Comparison of ENCODE assay signal across 12 cellular contexts in the genomic region with DNA sequence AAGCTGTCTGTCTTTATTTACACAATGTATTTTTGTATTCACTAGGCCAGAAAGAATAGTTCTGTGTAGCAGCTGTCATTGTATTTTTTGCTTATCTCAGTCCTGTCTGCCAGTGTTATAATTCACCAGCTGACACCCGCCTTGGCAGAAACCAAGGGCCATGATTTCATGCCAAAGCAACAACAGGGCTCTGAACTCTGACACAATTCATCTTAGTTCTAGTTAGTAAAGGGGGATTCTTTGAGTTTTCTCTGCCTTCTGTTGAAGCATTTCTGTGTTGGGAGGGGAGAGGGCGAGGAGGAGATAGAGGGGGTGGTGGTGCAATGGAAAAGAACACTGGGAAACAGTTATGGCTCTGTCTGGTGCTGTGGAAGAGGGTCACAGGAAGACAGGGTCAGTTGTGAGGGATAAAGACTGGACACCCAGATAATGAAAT.
DNase-seq lines count a peak whose midpoint lies in the region; ATAC-seq, FAIRE-seq and TF ChIP-seq lines count a peak whose summit lies in the region.
"Had no signal": no experiment of that assay in that cellular context is flagged by ENCODE, and none has a peak within 500 bp of the region (broad histone marks: within the 10 kb centered on the region; RNA-seq: fewer than 3 reads in every experiment).

No MANE protein-coding gene starts in this region.

- no peaks in the 10 kb centered on the region for H3K36me3 ChIP-seq in CD4-positive, alpha-beta memory T cell (ENCODE audit: insufficient read depth, low read length)

- no peaks in the 10 kb centered on the region for H3K27me3 Mint-ChIP-seq in CD4-positive, alpha-beta memory T cell

- no peaks in the 10 kb centered on the region for H3K36me3 Mint-ChIP-seq in CD4-positive, alpha-beta memory T cell
- H3K36me3 Mint-ChIP-seq: natural killer cell had no signal

- no peak overlapping the region for H3K27ac ChIP-seq in CD4-positive, alpha-beta memory T cell (ENCODE audit: low read depth, low read length)

- ATAC-seq in left ventricle myocardium superior (peak; percentile 97), sciatic nerve (peak; percentile 80), HG03439 (IDR thresholded peaks at IDR 0.05; ENCODE audit: unreplicated experiment) (no peak)
- ATAC-seq: natural killer cell had no signal

- no peak overlapping the region for H3K27ac Mint-ChIP-seq in CD4-positive, alpha-beta memory T cell
- H3K27ac Mint-ChIP-seq: natural killer cell; T-helper 2 cell treated with Interferon-gamma antibody and Interleukin-4, amounts not matched to agents 5 μg/mL and 100 μg/mL, for 36 hours had no signal

- POLR2A ChIA-PET in CD4-positive, alpha-beta memory T cell (lab: Charles Lee; ENCODE audit: partially characterized antibody), result no interaction called here

- no peak overlapping the region for H3K4me3 Mint-ChIP-seq in CD4-positive, alpha-beta memory T cell
- H3K4me3 Mint-ChIP-seq: natural killer cell; T-helper 2 cell treated with Interferon-gamma antibody and Interleukin-4, amounts not matched to agents 5 μg/mL and 100 μg/mL, for 36 hours had no signal

- H3K27me3 ChIP-seq in CD4-positive, alpha-beta memory T cell (ENCODE audit: insufficient read depth, low read length), result no peaks in the 10 kb centered on the region

- TF ChIP-seq POLR2A in GM12892 (IDR thresholded peaks at IDR 0.05; ENCODE audit: low read depth, low read length), result no peak

- no peak for FAIRE-seq in GM12892 (lab: Jason Lieb, UNC)

- H3K4me1 ChIP-seq in CD4-positive, alpha-beta memory T cell (ENCODE audit: insufficient read depth, low read length), result no peaks in the 10 kb centered on the region

- H3K4me1 Mint-ChIP-seq in CD4-positive, alpha-beta memory T cell, result no peaks in the 10 kb centered on the region
- H3K4me1 Mint-ChIP-seq: natural killer cell had no signal

- intact Hi-C loops in left ventricle myocardium superior (cut with micrococcal nuclease) (no loop called here), sciatic nerve (cut with DNase I) (no loop called here)
- intact Hi-C loops in CD4-positive, alpha-beta memory T cell (cut with micrococcal nuclease), result no loop called here

- no peak overlapping the region for H3K4me3 ChIP-seq in CD4-positive, alpha-beta memory T cell (ENCODE audit: low read length in 2 of 2)

- CTCF ChIA-PET in CD4-positive, alpha-beta memory T cell (lab: Charles Lee; ENCODE audit: partially characterized antibody), result no interaction called here

- DNase-seq in NCI-H1105 treated with DMSO at 0.1 percent for 48 hours (lab: John Stamatoyannopoulos, UW) (peak; percentile 91), RPMI7951 (ENCODE audit: low read depth) (peak; percentile 24), left ventricle myocardium superior (peak; percentile 55), sciatic nerve (ENCODE audit: low spot score) (no peak), GM12892 (ENCODE audit: insufficient read length) (no peak), amniotic stem cell (lab: John Stamatoyannopoulos, UW) (no peak)
- DNase-seq in CD4-positive, alpha-beta memory T cell, result no peak
- DNase-seq: GF-D8, natural killer cell, NCI-H1930 had no signal

- peaks cover 0 to 5% of the 10 kb centered on the region in 2 donors for H3K9me3 ChIP-seq in CD4-positive, alpha-beta memory T cell (ENCODE audit: control insufficient read depth in 1 of 2, low read length in 2 of 2)

- peaks cover 0 to 9% (median 1%) of the 10 kb centered on the region in 8 donors for H3K9me3 Mint-ChIP-seq in CD4-positive, alpha-beta memory T cell

Comparison
In these comparisons a context has a peak if more than half of its experiments do, and no peak if none do; other contexts are left out.
1. DNase-seq: peak in NCI-H1105 treated with DMSO at 0.1 percent for 48 hours (single experiment), RPMI7951 (single experiment) and left ventricle myocardium superior (single experiment); none in sciatic nerve (single experiment), GM12892 (single experiment), amniotic stem cell (single experiment) and CD4-positive, alpha-beta memory T cell (0 of 5).